24 cellular contexts compared by ENCODE assay signal in the genomic region with DNA sequence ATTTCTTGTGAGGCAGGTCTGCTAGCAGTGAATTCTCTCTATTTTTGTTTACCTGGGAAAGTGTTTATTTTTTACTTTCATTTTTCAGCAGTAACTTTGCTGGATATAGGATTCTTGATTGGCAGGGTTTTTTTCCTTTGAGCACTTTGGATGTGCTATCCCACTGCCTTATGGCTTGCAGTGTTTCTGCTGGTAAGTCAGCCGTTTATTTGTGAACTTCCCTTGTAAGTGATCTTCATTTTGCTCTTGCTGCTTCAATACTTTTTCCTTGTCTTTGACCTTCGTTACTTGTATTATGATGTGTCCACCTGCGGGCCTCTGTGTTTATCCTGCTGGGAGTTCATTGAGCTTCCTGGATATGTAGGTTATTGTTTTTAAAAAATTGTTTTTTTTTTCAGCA. TPM values are rescaled to one million over a fixed set of nuclear protein-coding genes. Genes with fewer than 3 reads are reported as not detected.
A peak's percentile ranks its signal among the peaks of the same experiment; 100 is the strongest.
DNase-seq lines count a peak whose midpoint lies in the region; ATAC-seq and TF ChIP-seq lines count a peak whose summit lies in the region.
"Had no signal": no experiment of that assay in that cellular context is flagged by ENCODE, and none has a peak within 500 bp of the region (broad histone marks: within the 10 kb centered on the region; RNA-seq: fewer than 3 reads in every experiment).

No MANE protein-coding gene starts in this region.

- no peak overlapping the region for H2AFZ ChIP-seq in osteoblast (ENCODE audit: low read length)

- POLR2A ChIA-PET in WTC11 (lab: Charles Lee) = no interaction called here

- H3K9me3 ChIP-seq in osteoblast (ENCODE audit: low read depth, low read length) = peaks cover 22% of the 10 kb centered on the region
- H3K9me3 ChIP-seq: HAP-1 had no signal

- DNase-seq in activated T-cell treated with anti-CD3 and anti-CD28 coated beads, Interleukin-2, amount 50 U/mL, for 72 hours = no peak
- DNase-seq in activated T-cell treated with anti-CD3 and anti-CD28 coated beads, Interleukin-2, amount 50 U/mL, for 1 hour = no peak
- DNase-seq in KBM-7 = peak; percentile 7
- DNase-seq in WTC11 (ENCODE audit: low spot score) = no peak
- peak; percentile 54 for DNase-seq in osteoblast (ENCODE audit: insufficient read length, low spot score, missing footprints)
- no peak for DNase-seq in LoVo (ENCODE audit: low spot score)
- DNase-seq: DMS53; EL; Karpas-422; MM.1S; NCI-H1105; NCI-H146; NCI-H2029; NCI-H226; NCI-H510A treated with DMSO at 0.1 percent for 48 hours; NCI-H748 treated with DMSO at 0.1 percent for 48 hours; NK-92 treated with Interleukin-12 subunit alpha and Interleukin-12 subunit beta, amount 100 ng/mL, for 24 hours; Peyer's patch; SJCRH30 had no signal

- CTCF ChIA-PET in WTC11 (lab: Charles Lee) = no interaction called here

- no peaks in the 10 kb centered on the region for H3K4me1 ChIP-seq in osteoblast (ENCODE audit: insufficient read depth, low read length)
- H3K4me1 ChIP-seq: HAP-1, Peyer's patch, SJCRH30 had no signal

- H3K4me2 ChIP-seq in osteoblast (ENCODE audit: insufficient read depth, low read length) = no peak overlapping the region

- in situ Hi-C loops in KBM-7 (cut with MboI; ENCODE audit: low pct_unique_long_range_greater_than_20kb, low sequenced_read_pairs) = no loop called here

- peaks cover 4% of the 10 kb centered on the region for H3K27me3 Mint-ChIP-seq in activated T-cell treated with anti-CD3 and anti-CD28 coated beads, Interleukin-2, amount 50 U/mL, for 72 hours (ENCODE audit: low read depth)
- peaks cover 68% of the 10 kb centered on the region for H3K27me3 Mint-ChIP-seq in WTC11 (ENCODE audit: low read depth)
- H3K27me3 Mint-ChIP-seq: IgD-negative memory B cell had no signal

- H3K9me3 Mint-ChIP-seq in activated T-cell treated with anti-CD3 and anti-CD28 coated beads, Interleukin-2, amount 50 U/mL, for 72 hours = peaks cover 41 to 45% of the 10 kb centered on the region in 2 donors
- peaks cover 71% of the 10 kb centered on the region for H3K9me3 Mint-ChIP-seq in WTC11

- H3K4me1 Mint-ChIP-seq in activated T-cell treated with anti-CD3 and anti-CD28 coated beads, Interleukin-2, amount 50 U/mL, for 72 hours (ENCODE audit: low read depth) = no peaks in the 10 kb centered on the region
- H3K4me1 Mint-ChIP-seq in WTC11 = no peaks in the 10 kb centered on the region
- H3K4me1 Mint-ChIP-seq: IgD-negative memory B cell had no signal

- peaks cover 41 to 46% of the 10 kb centered on the region in 2 donors for H3K36me3 Mint-ChIP-seq in activated T-cell treated with anti-CD3 and anti-CD28 coated beads, Interleukin-2, amount 50 U/mL, for 72 hours (ENCODE audit: insufficient read depth in 2 of 2)
- H3K36me3 Mint-ChIP-seq in WTC11 = peaks cover 67% of the 10 kb centered on the region

- no peak for TF ChIP-seq CTCF in WTC11 (IDR thresholded peaks at IDR 0.05)
- no peak for TF ChIP-seq CTCF in osteoblast (IDR thresholded peaks at IDR 0.05; ENCODE audit: extremely low read depth, low read depth, low read length)

- H3K27ac Mint-ChIP-seq in activated T-cell treated with anti-CD3 and anti-CD28 coated beads, Interleukin-2, amount 50 U/mL, for 72 hours = peak overlapping the region; percentile 75
- no peak overlapping the region for H3K27ac Mint-ChIP-seq in WTC11
- H3K27ac Mint-ChIP-seq: IgD-negative memory B cell had no signal

- no peaks in the 10 kb centered on the region for H3K36me3 ChIP-seq in osteoblast (ENCODE audit: insufficient read depth, low read length)
- H3K36me3 ChIP-seq: HAP-1, Peyer's patch, SJCRH30 had no signal

- H3K79me2 ChIP-seq in osteoblast (ENCODE audit: insufficient read depth, low read length) = no peaks in the 10 kb centered on the region

- no peaks in the 10 kb centered on the region for H4K20me1 ChIP-seq in osteoblast (ENCODE audit: insufficient read depth, low read length)

- H3K27me3 ChIP-seq in osteoblast (ENCODE audit: insufficient read depth, low read length) = no peaks in the 10 kb centered on the region
- H3K27me3 ChIP-seq: Peyer's patch, SJCRH30 had no signal

- H3K4me3 ChIP-seq in osteoblast (ENCODE audit: insufficient read depth, low read length) = no peak overlapping the region
- H3K4me3 ChIP-seq: HAP-1, Peyer's patch, SJCRH30 had no signal

- H3K4me3 Mint-ChIP-seq in activated T-cell treated with anti-CD3 and anti-CD28 coated beads, Interleukin-2, amount 50 U/mL, for 72 hours = no peak overlapping the region
- H3K4me3 Mint-ChIP-seq in WTC11 = no peak overlapping the region

- no peak overlapping the region for H3K27ac ChIP-seq in osteoblast (ENCODE audit: low read depth, low read length)
- H3K27ac ChIP-seq: C4-2B, Peyer's patch, SJCRH30 had no signal

- ATAC-seq in activated T-cell treated with anti-CD3 and anti-CD28 coated beads, Interleukin-2, amount 50 U/mL, for 72 hours (replicated peaks in 1 of 2) = no peak
- ATAC-seq in WTC11 (no peak), GM19351 (IDR thresholded peaks at IDR 0.05; ENCODE audit: unreplicated experiment) (no peak), GM21717 (IDR thresholded peaks at IDR 0.05; ENCODE audit: unreplicated experiment) (no peak)

TF ChIP-seq in WTC11, 78 proteins besides CTCF, POLR2A, EP300 and RAD21:
- TF ChIP-seq ZNF317 (CRISPR knock-in tag; IDR thresholded peaks at IDR 0.05; ENCODE audit: borderline replicate concordance, low read depth) (peak; percentile 76), TCF7 (CRISPR knock-in tag; IDR thresholded peaks at IDR 0.05; ENCODE audit: low read depth) (no peak)

RNA-seq across cellular contexts. Expression of gene SLC66A2, which starts 54.7 kb away (rescaled TPM):
- total RNA-seq in activated T-cell treated with anti-CD3 and anti-CD28 coated beads, Interleukin-2, amount 50 U/mL, for 72 hours = 10 to 100 TPM; 35.1 to 40.1 TPM
- 15.1 to 20.9 TPM (median 18.6 TPM) in 3 replicates for total RNA-seq in WTC11 (2021)
- total RNA-seq in osteoblast = 31.8 and 35.8 TPM in 2 replicates

Comparison
In these comparisons a context has a peak if more than half of its experiments do, and no peak if none do; other contexts are left out.
1. DNase-seq: peak in KBM-7 (single experiment) and osteoblast (single experiment); none in activated T-cell treated with anti-CD3 and anti-CD28 coated beads, Interleukin-2, amount 50 U/mL, for 72 hours (0 of 2), activated T-cell treated with anti-CD3 and anti-CD28 coated beads, Interleukin-2, amount 50 U/mL, for 1 hour (single experiment), WTC11 (single experiment) and LoVo (single experiment).